Comparison of ENCODE assay signal across 6 cellular contexts in the genomic region with DNA sequence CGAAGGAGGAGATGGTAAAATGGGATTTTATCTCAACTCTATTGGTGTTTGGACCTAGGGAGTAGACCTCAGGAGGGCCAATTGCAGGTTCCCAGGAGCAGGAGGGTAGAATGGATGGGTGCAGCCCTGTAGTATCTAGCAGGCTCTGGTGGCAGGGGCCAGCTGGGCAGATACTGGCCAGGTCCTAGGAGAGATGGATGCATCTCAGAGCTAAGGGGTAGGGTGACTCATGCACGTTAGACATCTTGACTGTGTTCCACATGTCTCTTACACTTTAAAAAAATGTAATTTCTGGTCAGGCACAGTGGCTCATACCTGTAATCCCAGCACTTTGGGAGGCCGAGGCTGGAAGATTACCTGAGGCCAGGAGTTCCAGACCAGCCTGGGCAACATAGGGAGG. TPM values are rescaled to one million over a fixed set of nuclear protein-coding genes. Genes with fewer than 3 reads are reported as not detected.
"Had no signal": no experiment of that assay in that cellular context is flagged by ENCODE, and none has a peak within 500 bp of the region (broad histone marks: within the 10 kb centered on the region; RNA-seq: fewer than 3 reads in every experiment).

No MANE protein-coding gene starts in this region.

- ATAC-seq: GM23338, K562 had no signal

- DNase-seq: H9, HCEC 1CT, IMR-90 had no signal

- H3K4me3 ChIP-seq: GM23338, K562 had no signal

- H3K27ac Mint-ChIP-seq: GM23338, H9 had no signal

- H3K4me3 Mint-ChIP-seq: GM23338, H9 had no signal

- H3K4me1 Mint-ChIP-seq: GM23338 had no signal

RNA-seq across cellular contexts. Expression of a gene that starts 22.4 kb away (rescaled TPM):
- total RNA-seq: HT-29, IMR-90 had no signal
